Comparison of ENCODE assay signal across 1 cellular context in the genomic region with DNA sequence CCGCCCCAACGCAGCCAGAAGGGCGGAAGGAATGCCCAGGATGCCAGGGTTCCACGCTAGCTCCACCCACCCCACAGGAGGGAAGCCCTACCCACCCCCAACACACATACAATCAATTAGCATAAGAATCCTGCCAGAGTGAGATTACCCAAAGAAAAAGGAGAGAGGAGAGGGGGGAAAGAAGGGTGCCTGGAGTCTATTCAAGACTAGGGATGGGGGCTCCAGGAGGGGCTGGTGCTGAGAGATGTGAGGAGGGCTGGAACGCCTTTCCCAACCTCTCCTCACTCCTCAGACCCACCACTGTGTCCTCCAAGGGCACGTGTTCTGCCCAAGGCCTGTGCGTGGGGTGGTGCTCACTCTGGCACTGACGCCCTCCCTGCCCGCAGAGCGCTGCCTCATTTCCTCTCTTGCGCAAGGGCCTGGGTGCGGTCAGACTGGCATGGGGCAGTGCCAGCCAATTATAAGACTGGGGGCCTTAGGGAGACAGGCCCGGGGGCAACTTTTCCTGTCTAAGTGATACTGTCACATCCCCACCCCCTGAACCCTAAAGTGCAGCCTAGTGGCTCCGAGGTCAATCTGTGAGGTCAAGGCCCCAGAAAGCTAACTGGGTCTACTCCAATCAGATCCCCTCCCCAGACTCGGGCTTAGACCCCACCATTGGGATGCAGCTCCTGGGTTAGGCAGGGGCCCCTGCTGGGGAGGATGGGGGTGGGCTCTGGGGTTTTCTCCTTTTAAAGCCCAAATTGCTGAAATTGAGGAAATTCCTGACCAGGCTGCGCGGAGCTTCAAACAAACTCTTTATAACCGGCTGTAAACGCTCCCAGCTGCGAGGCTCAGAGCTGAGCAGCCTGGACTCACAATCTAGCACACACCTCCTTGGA.
TF ChIP-seq lines count a peak whose summit lies in the region.

No MANE protein-coding gene starts in this region.

TF ChIP-seq in WTC11, 78 proteins besides CTCF, POLR2A, EP300 and RAD21 (continued from another document):
- TF ChIP-seq, protein P1, sequence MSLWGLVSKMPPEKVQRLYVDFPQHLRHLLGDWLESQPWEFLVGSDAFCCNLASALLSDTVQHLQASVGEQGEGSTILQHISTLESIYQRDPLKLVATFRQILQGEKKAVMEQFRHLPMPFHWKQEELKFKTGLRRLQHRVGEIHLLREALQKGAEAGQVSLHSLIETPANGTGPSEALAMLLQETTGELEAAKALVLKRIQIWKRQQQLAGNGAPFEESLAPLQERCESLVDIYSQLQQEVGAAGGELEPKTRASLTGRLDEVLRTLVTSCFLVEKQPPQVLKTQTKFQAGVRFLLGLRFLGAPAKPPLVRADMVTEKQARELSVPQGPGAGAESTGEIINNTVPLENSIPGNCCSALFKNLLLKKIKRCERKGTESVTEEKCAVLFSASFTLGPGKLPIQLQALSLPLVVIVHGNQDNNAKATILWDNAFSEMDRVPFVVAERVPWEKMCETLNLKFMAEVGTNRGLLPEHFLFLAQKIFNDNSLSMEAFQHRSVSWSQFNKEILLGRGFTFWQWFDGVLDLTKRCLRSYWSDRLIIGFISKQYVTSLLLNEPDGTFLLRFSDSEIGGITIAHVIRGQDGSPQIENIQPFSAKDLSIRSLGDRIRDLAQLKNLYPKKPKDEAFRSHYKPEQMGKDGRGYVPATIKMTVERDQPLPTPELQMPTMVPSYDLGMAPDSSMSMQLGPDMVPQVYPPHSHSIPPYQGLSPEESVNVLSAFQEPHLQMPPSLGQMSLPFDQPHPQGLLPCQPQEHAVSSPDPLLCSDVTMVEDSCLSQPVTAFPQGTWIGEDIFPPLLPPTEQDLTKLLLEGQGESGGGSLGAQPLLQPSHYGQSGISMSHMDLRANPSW (CRISPR knock-in tag; conservative IDR thresholded peaks at IDR 0.05; ENCODE audit: low read depth), result no peak
- TF ChIP-seq, protein P2, sequence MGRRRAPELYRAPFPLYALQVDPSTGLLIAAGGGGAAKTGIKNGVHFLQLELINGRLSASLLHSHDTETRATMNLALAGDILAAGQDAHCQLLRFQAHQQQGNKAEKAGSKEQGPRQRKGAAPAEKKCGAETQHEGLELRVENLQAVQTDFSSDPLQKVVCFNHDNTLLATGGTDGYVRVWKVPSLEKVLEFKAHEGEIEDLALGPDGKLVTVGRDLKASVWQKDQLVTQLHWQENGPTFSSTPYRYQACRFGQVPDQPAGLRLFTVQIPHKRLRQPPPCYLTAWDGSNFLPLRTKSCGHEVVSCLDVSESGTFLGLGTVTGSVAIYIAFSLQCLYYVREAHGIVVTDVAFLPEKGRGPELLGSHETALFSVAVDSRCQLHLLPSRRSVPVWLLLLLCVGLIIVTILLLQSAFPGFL (CRISPR knock-in tag; IDR thresholded peaks at IDR 0.05; ENCODE audit: borderline replicate concordance), result no peak
- TF ChIP-seq ATF1 (CRISPR knock-in tag; IDR thresholded peaks at IDR 0.05) (no peak), ZNF423 (CRISPR knock-in tag; IDR thresholded peaks at IDR 0.05) (peak; percentile 37; the same call in 1 of the 2 replicates), NR1H2 (CRISPR knock-in tag; IDR thresholded peaks at IDR 0.05) (no peak), ZNF317 (CRISPR knock-in tag; IDR thresholded peaks at IDR 0.05; ENCODE audit: borderline replicate concordance, low read depth) (no peak), GRHL2 (CRISPR knock-in tag; IDR thresholded peaks at IDR 0.05; ENCODE audit: insufficient replicate concordance, severe bottlenecking) (no peak), ESRRA (CRISPR knock-in tag; IDR thresholded peaks at IDR 0.05; ENCODE audit: borderline replicate concordance) (no peak), ZNF396 (CRISPR knock-in tag; IDR thresholded peaks at IDR 0.05; ENCODE audit: borderline replicate concordance) (no peak), NR3C1 (CRISPR knock-in tag; conservative IDR thresholded peaks at IDR 0.05; ENCODE audit: low read depth) (no peak), NFYB (CRISPR knock-in tag; conservative IDR thresholded peaks at IDR 0.05; ENCODE audit: low read depth) (no peak), CREB1 (CRISPR knock-in tag; IDR thresholded peaks at IDR 0.05) (no peak), OVOL2 (CRISPR knock-in tag; IDR thresholded peaks at IDR 0.05; ENCODE audit: borderline replicate concordance) (no peak), NFATC4 (CRISPR knock-in tag; IDR thresholded peaks at IDR 0.05) (no peak), FOXJ3 (CRISPR knock-in tag; IDR thresholded peaks at IDR 0.05; ENCODE audit: borderline replicate concordance) (no peak), TP53 (CRISPR knock-in tag; IDR thresholded peaks at IDR 0.05) (no peak), ETV6 (CRISPR knock-in tag; IDR thresholded peaks at IDR 0.05) (no peak), ZNF138 (CRISPR knock-in tag; conservative IDR thresholded peaks at IDR 0.05) (no peak), SOX15 (CRISPR knock-in tag; IDR thresholded peaks at IDR 0.05) (no peak), ZNF219 (CRISPR knock-in tag; IDR thresholded peaks at IDR 0.05; ENCODE audit: borderline replicate concordance) (no peak), NFE2L1 (CRISPR knock-in tag; IDR thresholded peaks at IDR 0.05) (0 out of 2 replicates have a peak, but pooled peaks have one; percentile 57)
- TF ChIP-seq, protein P3, sequence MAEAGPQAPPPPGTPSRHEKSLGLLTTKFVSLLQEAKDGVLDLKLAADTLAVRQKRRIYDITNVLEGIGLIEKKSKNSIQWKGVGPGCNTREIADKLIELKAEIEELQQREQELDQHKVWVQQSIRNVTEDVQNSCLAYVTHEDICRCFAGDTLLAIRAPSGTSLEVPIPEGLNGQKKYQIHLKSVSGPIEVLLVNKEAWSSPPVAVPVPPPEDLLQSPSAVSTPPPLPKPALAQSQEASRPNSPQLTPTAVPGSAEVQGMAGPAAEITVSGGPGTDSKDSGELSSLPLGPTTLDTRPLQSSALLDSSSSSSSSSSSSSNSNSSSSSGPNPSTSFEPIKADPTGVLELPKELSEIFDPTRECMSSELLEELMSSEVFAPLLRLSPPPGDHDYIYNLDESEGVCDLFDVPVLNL (CRISPR knock-in tag; IDR thresholded peaks at IDR 0.05; ENCODE audit: borderline replicate concordance, low read depth), result no peak
- TF ChIP-seq, protein P4, sequence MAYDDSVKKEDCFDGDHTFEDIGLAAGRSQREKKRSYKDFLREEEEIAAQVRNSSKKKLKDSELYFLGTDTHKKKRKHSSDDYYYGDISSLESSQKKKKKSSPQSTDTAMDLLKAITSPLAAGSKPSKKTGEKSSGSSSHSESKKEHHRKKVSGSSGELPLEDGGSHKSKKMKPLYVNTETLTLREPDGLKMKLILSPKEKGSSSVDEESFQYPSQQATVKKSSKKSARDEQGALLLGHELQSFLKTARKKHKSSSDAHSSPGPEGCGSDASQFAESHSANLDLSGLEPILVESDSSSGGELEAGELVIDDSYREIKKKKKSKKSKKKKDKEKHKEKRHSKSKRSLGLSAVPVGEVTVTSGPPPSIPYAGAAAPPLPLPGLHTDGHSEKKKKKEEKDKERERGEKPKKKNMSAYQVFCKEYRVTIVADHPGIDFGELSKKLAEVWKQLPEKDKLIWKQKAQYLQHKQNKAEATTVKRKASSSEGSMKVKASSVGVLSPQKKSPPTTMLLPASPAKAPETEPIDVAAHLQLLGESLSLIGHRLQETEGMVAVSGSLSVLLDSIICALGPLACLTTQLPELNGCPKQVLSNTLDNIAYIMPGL (CRISPR knock-in tag; IDR thresholded peaks at IDR 0.05), result no peak
- TF ChIP-seq, protein P5, sequence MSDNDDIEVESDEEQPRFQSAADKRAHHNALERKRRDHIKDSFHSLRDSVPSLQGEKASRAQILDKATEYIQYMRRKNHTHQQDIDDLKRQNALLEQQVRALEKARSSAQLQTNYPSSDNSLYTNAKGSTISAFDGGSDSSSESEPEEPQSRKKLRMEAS (CRISPR knock-in tag; IDR thresholded peaks at IDR 0.05), result peak; percentile 80; the same call in 1 of the 2 replicates
- TF ChIP-seq, protein P6, sequence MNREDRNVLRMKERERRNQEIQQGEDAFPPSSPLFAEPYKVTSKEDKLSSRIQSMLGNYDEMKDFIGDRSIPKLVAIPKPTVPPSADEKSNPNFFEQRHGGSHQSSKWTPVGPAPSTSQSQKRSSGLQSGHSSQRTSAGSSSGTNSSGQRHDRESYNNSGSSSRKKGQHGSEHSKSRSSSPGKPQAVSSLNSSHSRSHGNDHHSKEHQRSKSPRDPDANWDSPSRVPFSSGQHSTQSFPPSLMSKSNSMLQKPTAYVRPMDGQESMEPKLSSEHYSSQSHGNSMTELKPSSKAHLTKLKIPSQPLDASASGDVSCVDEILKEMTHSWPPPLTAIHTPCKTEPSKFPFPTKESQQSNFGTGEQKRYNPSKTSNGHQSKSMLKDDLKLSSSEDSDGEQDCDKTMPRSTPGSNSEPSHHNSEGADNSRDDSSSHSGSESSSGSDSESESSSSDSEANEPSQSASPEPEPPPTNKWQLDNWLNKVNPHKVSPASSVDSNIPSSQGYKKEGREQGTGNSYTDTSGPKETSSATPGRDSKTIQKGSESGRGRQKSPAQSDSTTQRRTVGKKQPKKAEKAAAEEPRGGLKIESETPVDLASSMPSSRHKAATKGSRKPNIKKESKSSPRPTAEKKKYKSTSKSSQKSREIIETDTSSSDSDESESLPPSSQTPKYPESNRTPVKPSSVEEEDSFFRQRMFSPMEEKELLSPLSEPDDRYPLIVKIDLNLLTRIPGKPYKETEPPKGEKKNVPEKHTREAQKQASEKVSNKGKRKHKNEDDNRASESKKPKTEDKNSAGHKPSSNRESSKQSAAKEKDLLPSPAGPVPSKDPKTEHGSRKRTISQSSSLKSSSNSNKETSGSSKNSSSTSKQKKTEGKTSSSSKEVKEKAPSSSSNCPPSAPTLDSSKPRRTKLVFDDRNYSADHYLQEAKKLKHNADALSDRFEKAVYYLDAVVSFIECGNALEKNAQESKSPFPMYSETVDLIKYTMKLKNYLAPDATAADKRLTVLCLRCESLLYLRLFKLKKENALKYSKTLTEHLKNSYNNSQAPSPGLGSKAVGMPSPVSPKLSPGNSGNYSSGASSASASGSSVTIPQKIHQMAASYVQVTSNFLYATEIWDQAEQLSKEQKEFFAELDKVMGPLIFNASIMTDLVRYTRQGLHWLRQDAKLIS (CRISPR knock-in tag; IDR thresholded peaks at IDR 0.05; ENCODE audit: borderline replicate concordance), result no peak
- TF ChIP-seq, protein P7, sequence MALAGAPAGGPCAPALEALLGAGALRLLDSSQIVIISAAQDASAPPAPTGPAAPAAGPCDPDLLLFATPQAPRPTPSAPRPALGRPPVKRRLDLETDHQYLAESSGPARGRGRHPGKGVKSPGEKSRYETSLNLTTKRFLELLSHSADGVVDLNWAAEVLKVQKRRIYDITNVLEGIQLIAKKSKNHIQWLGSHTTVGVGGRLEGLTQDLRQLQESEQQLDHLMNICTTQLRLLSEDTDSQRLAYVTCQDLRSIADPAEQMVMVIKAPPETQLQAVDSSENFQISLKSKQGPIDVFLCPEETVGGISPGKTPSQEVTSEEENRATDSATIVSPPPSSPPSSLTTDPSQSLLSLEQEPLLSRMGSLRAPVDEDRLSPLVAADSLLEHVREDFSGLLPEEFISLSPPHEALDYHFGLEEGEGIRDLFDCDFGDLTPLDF (CRISPR knock-in tag; IDR thresholded peaks at IDR 0.05), result no peak
- TF ChIP-seq, protein P8, sequence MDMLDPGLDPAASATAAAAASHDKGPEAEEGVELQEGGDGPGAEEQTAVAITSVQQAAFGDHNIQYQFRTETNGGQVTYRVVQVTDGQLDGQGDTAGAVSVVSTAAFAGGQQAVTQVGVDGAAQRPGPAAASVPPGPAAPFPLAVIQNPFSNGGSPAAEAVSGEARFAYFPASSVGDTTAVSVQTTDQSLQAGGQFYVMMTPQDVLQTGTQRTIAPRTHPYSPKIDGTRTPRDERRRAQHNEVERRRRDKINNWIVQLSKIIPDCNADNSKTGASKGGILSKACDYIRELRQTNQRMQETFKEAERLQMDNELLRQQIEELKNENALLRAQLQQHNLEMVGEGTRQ (CRISPR knock-in tag; IDR thresholded peaks at IDR 0.05), result peak; percentile 78
- TF ChIP-seq, protein P9, sequence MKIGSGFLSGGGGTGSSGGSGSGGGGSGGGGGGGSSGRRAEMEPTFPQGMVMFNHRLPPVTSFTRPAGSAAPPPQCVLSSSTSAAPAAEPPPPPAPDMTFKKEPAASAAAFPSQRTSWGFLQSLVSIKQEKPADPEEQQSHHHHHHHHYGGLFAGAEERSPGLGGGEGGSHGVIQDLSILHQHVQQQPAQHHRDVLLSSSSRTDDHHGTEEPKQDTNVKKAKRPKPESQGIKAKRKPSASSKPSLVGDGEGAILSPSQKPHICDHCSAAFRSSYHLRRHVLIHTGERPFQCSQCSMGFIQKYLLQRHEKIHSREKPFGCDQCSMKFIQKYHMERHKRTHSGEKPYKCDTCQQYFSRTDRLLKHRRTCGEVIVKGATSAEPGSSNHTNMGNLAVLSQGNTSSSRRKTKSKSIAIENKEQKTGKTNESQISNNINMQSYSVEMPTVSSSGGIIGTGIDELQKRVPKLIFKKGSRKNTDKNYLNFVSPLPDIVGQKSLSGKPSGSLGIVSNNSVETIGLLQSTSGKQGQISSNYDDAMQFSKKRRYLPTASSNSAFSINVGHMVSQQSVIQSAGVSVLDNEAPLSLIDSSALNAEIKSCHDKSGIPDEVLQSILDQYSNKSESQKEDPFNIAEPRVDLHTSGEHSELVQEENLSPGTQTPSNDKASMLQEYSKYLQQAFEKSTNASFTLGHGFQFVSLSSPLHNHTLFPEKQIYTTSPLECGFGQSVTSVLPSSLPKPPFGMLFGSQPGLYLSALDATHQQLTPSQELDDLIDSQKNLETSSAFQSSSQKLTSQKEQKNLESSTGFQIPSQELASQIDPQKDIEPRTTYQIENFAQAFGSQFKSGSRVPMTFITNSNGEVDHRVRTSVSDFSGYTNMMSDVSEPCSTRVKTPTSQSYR (CRISPR knock-in tag; IDR thresholded peaks at IDR 0.05), result peak; percentile 47; the same call in 1 of the 2 replicates
- TF ChIP-seq, protein P10, sequence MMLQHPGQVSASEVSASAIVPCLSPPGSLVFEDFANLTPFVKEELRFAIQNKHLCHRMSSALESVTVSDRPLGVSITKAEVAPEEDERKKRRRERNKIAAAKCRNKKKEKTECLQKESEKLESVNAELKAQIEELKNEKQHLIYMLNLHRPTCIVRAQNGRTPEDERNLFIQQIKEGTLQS (CRISPR knock-in tag; conservative IDR thresholded peaks at IDR 0.05), result no peak
- TF ChIP-seq, protein P11, sequence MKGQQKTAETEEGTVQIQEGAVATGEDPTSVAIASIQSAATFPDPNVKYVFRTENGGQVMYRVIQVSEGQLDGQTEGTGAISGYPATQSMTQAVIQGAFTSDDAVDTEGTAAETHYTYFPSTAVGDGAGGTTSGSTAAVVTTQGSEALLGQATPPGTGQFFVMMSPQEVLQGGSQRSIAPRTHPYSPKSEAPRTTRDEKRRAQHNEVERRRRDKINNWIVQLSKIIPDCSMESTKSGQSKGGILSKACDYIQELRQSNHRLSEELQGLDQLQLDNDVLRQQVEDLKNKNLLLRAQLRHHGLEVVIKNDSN (CRISPR knock-in tag; IDR thresholded peaks at IDR 0.05), result peak; percentile 75
- TF ChIP-seq, protein P12, sequence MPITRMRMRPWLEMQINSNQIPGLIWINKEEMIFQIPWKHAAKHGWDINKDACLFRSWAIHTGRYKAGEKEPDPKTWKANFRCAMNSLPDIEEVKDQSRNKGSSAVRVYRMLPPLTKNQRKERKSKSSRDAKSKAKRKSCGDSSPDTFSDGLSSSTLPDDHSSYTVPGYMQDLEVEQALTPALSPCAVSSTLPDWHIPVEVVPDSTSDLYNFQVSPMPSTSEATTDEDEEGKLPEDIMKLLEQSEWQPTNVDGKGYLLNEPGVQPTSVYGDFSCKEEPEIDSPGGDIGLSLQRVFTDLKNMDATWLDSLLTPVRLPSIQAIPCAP (CRISPR knock-in tag; IDR thresholded peaks at IDR 0.05), result no peak
